Comparison of ENCODE assay signal across 20 cellular contexts in genomic region chr1:11649237-11649623, GRCh38. TPM values are rescaled to one million over a fixed set of nuclear protein-coding genes. Genes with fewer than 3 reads are reported as not detected.
DNase-seq lines count a peak whose midpoint lies in the region; ATAC-seq, FAIRE-seq and TF ChIP-seq lines count a peak whose summit lies in the region.
"Had no signal": no experiment of that assay in that cellular context is flagged by ENCODE, and none has a peak within 500 bp of the region (broad histone marks: within the 10 kb centered on the region; RNA-seq: fewer than 3 reads in every experiment).

No MANE protein-coding gene starts in this region.

- ATAC-seq in pancreas (peak in 2 of 4 donors; percentile 0), GM21717 (IDR thresholded peaks at IDR 0.05; ENCODE audit: unreplicated experiment) (no peak)
- ATAC-seq: stimulated activated memory B cell treated with anti-CD40 and anti-IgM and Interleukin-4, amounts not matched to agents 10 μg/mL and 1 μg/mL and 100 μg/mL, for 72 hours had no signal

- H3K9me3 ChIP-seq in DOHH2 (ENCODE audit: control insufficient read depth, insufficient read depth, low read length) = no peaks in the 10 kb centered on the region
- H3K9me3 ChIP-seq in OCI-LY7 (ENCODE audit: low read length) = no peaks in the 10 kb centered on the region
- no peaks in the 10 kb centered on the region for H3K9me3 ChIP-seq in pancreas

- peak overlapping the region in 4 of 5 donors; percentile 29 to 87 (median 46) for H3K4me3 Mint-ChIP-seq in immature natural killer cell
- H3K4me3 Mint-ChIP-seq in activated naive CD4-positive, alpha-beta T cell treated with anti-CD3 and anti-CD28 coated beads for 36 hours = no peak overlapping the region
- H3K4me3 Mint-ChIP-seq: T-helper 1 cell treated with Interleukin-12 subunit alpha and Interleukin-12 subunit beta and Interleukin-4 antibody, amounts not matched to agents 30 μg/mL and 1 μg/mL, for 36 hours had no signal

- no peak for TF ChIP-seq CTCF in DOHH2 (IDR thresholded peaks at IDR 0.05; ENCODE audit: low read depth, low read length, poor library complexity, severe bottlenecking)
- TF ChIP-seq CTCF in OCI-LY7 (conservative IDR thresholded peaks at IDR 0.05; ENCODE audit: low read length) = no peak
- no peak for TF ChIP-seq CTCF in pancreas (IDR thresholded peaks at IDR 0.05)

- H4K20me1 ChIP-seq in DOHH2 (ENCODE audit: control insufficient read depth, insufficient read depth, low read depth, low read length) (no peaks in the 10 kb centered on the region), OCI-LY7 (ENCODE audit: insufficient read depth, low read length) (no peaks in the 10 kb centered on the region)

- H3K27me3 Mint-ChIP-seq in immature natural killer cell (ENCODE audit: low read depth in 3 of 3) = peaks cover 0 to 10% (median 4%) of the 10 kb centered on the region in 3 donors
- H3K27me3 Mint-ChIP-seq in activated naive CD4-positive, alpha-beta T cell treated with anti-CD3 and anti-CD28 coated beads for 36 hours (ENCODE audit: low read depth) = no peaks in the 10 kb centered on the region
- H3K27me3 Mint-ChIP-seq: stimulated activated memory B cell treated with anti-CD40 and anti-IgM and Interleukin-4, amounts not matched to agents 10 μg/mL and 1 μg/mL and 100 μg/mL, for 72 hours had no signal

- H3K4me3 ChIP-seq in DOHH2 (ENCODE audit: low read length) (no peak overlapping the region), OCI-LY7 (ENCODE audit: low read depth, low read length, poor library complexity, severe bottlenecking) (no peak overlapping the region), pancreas (peak overlapping the region in 3 of 4 donors; percentile 23 to 37 (median 37))
- H3K4me3 ChIP-seq: GM23248, SK-N-MC had no signal

- H3K4me1 ChIP-seq in DOHH2 (ENCODE audit: control insufficient read depth, low read length) = peaks cover 15% of the 10 kb centered on the region
- H3K4me1 ChIP-seq in OCI-LY7 (ENCODE audit: insufficient read depth, low read length, poor library complexity, severe bottlenecking) = peaks cover 20% of the 10 kb centered on the region
- peaks cover 5 to 27% (median 20%) of the 10 kb centered on the region in 3 donors for H3K4me1 ChIP-seq in pancreas

- no peak overlapping the region for H3K27ac ChIP-seq in DOHH2 (ENCODE audit: low read depth, low read length)
- H3K27ac ChIP-seq in OCI-LY7 (ENCODE audit: low read depth, low read length, poor library complexity, severe bottlenecking) = no peak overlapping the region
- H3K27ac ChIP-seq in pancreas = peak overlapping the region in 1 of 4 donors; percentile 81
- H3K27ac ChIP-seq: GM23248, SK-N-MC had no signal

- H3K27me3 ChIP-seq in DOHH2 (ENCODE audit: control insufficient read depth, low read length) = peaks cover 18% of the 10 kb centered on the region
- H3K27me3 ChIP-seq in pancreas = no peaks in the 10 kb centered on the region

- H2AFZ ChIP-seq in OCI-LY7 (ENCODE audit: low read length) = no peak overlapping the region
- H2AFZ ChIP-seq: GM23248 had no signal

- H3K36me3 ChIP-seq in DOHH2 (ENCODE audit: control insufficient read depth, low read length) (no peaks in the 10 kb centered on the region), OCI-LY7 (ENCODE audit: insufficient read depth, low read length) (no peaks in the 10 kb centered on the region), pancreas (no peaks in the 10 kb centered on the region)

- DNase-seq in OCI-LY7 (ENCODE audit: low spot score) = no peak
- DNase-seq in immature natural killer cell = no peak
- DNase-seq in pancreas = peak in 3 of 6 donors; percentile 49 to 60 (median 57)
- DNase-seq in HK-2 (ENCODE audit: unreplicated experiment) = no peak
- DNase-seq in activated naive CD4-positive, alpha-beta T cell treated with anti-CD3 and anti-CD28 coated beads for 36 hours = no peak
- DNase-seq: activated T-cell treated with anti-CD3 and anti-CD28 coated beads, Interleukin-2, amount 50 U/mL, for 4 hours; dermis blood vessel endothelial cell; DMS 273 treated with DMSO at 0.1 percent for 48 hours; glutamatergic neuron; mesenchymal stem cell; NCI-H1694; occipital lobe had no signal

- H3K9me2 ChIP-seq in DOHH2 (replicated peaks; ENCODE audit: control insufficient read depth, low read length) = no peaks in the 10 kb centered on the region
- no peaks in the 10 kb centered on the region for H3K9me2 ChIP-seq in OCI-LY7 (ENCODE audit: insufficient read depth, low read length)

- peaks cover 7% of the 10 kb centered on the region for H3F3A ChIP-seq in DOHH2 (ENCODE audit: control insufficient read depth, insufficient read depth)

- WGBS in pancreas, 2 donors = 6 to 12% methylated on average over 9 of the region's 9 CpGs

- CTCF ChIA-PET in OCI-LY7 (lab: Charles Lee; ENCODE audit: unreplicated experiment) = no interaction called here
- CTCF ChIA-PET in activated naive CD4-positive, alpha-beta T cell treated with anti-CD3 and anti-CD28 coated beads for 36 hours (lab: Charles Lee) = interaction anchor here (1.0 to 4.1 kb wide), 10 partner anchors 13 to 611 kb away, joined by 3 to 27 read pairs (median 6); partner anchors contain the start of genes AGTRAP, CLCN6, FBXO6 and MTHFR

- peak overlapping the region; percentile 48; the same call in 1 of the 2 replicates for H3K4me2 ChIP-seq in DOHH2 (ENCODE audit: low read length)
- peak overlapping the region; percentile 51 for H3K4me2 ChIP-seq in OCI-LY7 (ENCODE audit: low read length)

- peaks cover 28 to 33% of the 10 kb centered on the region in 2 donors for H3K4me1 Mint-ChIP-seq in immature natural killer cell
- peaks cover 17% of the 10 kb centered on the region for H3K4me1 Mint-ChIP-seq in activated naive CD4-positive, alpha-beta T cell treated with anti-CD3 and anti-CD28 coated beads for 36 hours (ENCODE audit: low read depth)

- intact Hi-C loops in OCI-LY7 (cut with micrococcal nuclease; ENCODE audit: unreplicated experiment) (loop anchor here (10.0 kb wide), 1 partner anchor 84 kb away; no protein-coding TSS in a partner anchor), pancreas (cut with DNase I) (loop anchor here in 2 of 3 donors (10.0 kb wide), 4 partner anchors 314 to 614 kb away; no protein-coding TSS in a partner anchor)
- intact Hi-C loops in activated naive CD4-positive, alpha-beta T cell treated with anti-CD3 and anti-CD28 coated beads for 36 hours (cut with micrococcal nuclease) = loop anchor here (5.0 kb wide), 2 partner anchors 327 to 592 kb away; no protein-coding TSS in a partner anchor

- no peaks in the 10 kb centered on the region for H3K36me3 Mint-ChIP-seq in immature natural killer cell
- no peaks in the 10 kb centered on the region for H3K36me3 Mint-ChIP-seq in activated naive CD4-positive, alpha-beta T cell treated with anti-CD3 and anti-CD28 coated beads for 36 hours (ENCODE audit: low read depth)
- H3K36me3 Mint-ChIP-seq: stimulated activated memory B cell treated with anti-CD40 and anti-IgM and Interleukin-4, amounts not matched to agents 10 μg/mL and 1 μg/mL and 100 μg/mL, for 72 hours had no signal

- no peaks in the 10 kb centered on the region for H3K79me2 ChIP-seq in DOHH2 (ENCODE audit: control insufficient read depth, low read length)
- H3K79me2 ChIP-seq in OCI-LY7 (ENCODE audit: insufficient read depth, low read depth, low read length) = no peaks in the 10 kb centered on the region

- POLR2A ChIA-PET in OCI-LY7 (lab: Charles Lee) = interaction anchor here (0.6 to 0.7 kb wide), 3 partner anchors 533 to 596 kb away, joined by 3 to 4 read pairs (median 3); no protein-coding TSS in a partner anchor

- no peak for FAIRE-seq in pancreas (lab: Jason Lieb, UNC)
- FAIRE-seq: G401.6 had no signal

- no TSS peak for BruUV-seq in OCI-LY7 (replicated peaks; lab: Mats Ljungman, UMichigan)

- H3K27ac Mint-ChIP-seq in immature natural killer cell = peak overlapping the region in 3 of 6 donors; percentile 40 to 76 (median 49)
- H3K27ac Mint-ChIP-seq in activated naive CD4-positive, alpha-beta T cell treated with anti-CD3 and anti-CD28 coated beads for 36 hours = no peak overlapping the region
- H3K27ac Mint-ChIP-seq: T-helper 1 cell treated with Interleukin-12 subunit alpha and Interleukin-12 subunit beta and Interleukin-4 antibody, amounts not matched to agents 30 μg/mL and 1 μg/mL, for 36 hours had no signal

- no peaks in the 10 kb centered on the region for H3K9me3 Mint-ChIP-seq in immature natural killer cell
- H3K9me3 Mint-ChIP-seq in activated naive CD4-positive, alpha-beta T cell treated with anti-CD3 and anti-CD28 coated beads for 36 hours = no peaks in the 10 kb centered on the region
- H3K9me3 Mint-ChIP-seq: activated T-cell treated with anti-CD3 and anti-CD28 coated beads, Interleukin-2, amount 50 U/mL, for 4 hours; stimulated activated memory B cell treated with anti-CD40 and anti-IgM and Interleukin-4, amounts not matched to agents 10 μg/mL and 1 μg/mL and 100 μg/mL, for 72 hours; T-helper 1 cell treated with Interleukin-12 subunit alpha and Interleukin-12 subunit beta and Interleukin-4 antibody, amounts not matched to agents 30 μg/mL and 1 μg/mL, for 36 hours had no signal

RNA-seq across cellular contexts. Expression of gene FBXO2, which starts 5.0 kb away (rescaled TPM):
- 1.8 and 2.7 TPM in 2 replicates for total RNA-seq in OCI-LY7 (2014; rRNA removed; shearing (Covaris generic))
- total RNA-seq in OCI-LY7 (2022) = 6.0 and 6.1 TPM in 2 replicates
- polyA plus RNA-seq in immature natural killer cell = 10 to 100 TPM in 2 of 3 donors, 1 to 10 TPM in 1; 5.6 to 15.5 (median 14.4) TPM
- 10 to 100 TPM; 27.5 to 75.6 (median 43.7) TPM for total RNA-seq in pancreas
- polyA plus RNA-seq in pancreas = 10 to 100 TPM; 25.3 to 58.6 TPM
- total RNA-seq in activated naive CD4-positive, alpha-beta T cell treated with anti-CD3 and anti-CD28 coated beads for 36 hours = 1 to 10 TPM in 1 of 2 experiments, under 1 TPM in 1; 0.77 to 1.1 TPM
- total RNA-seq: HT-29 had no signal

RNA-seq across cellular contexts. Expression of gene FBXO44, which starts 5.4 kb away (rescaled TPM):
- 11.4 and 16.2 TPM in 2 replicates for total RNA-seq in OCI-LY7 (2014; rRNA removed; shearing (Covaris generic))
- total RNA-seq in OCI-LY7 (2022) = 16.4 and 20.8 TPM in 2 replicates
- 10 to 100 TPM in 2 of 3 donors, 1 to 10 TPM in 1; 8.6 to 13.4 (median 12.5) TPM for polyA plus RNA-seq in immature natural killer cell
- total RNA-seq in pancreas = 10 to 100 TPM; 12.1 to 19.0 (median 14.8) TPM
- 10 to 100 TPM; 36.9 to 54.6 TPM for polyA plus RNA-seq in pancreas
- 10 to 100 TPM; 21.6 to 23.6 TPM for total RNA-seq in activated naive CD4-positive, alpha-beta T cell treated with anti-CD3 and anti-CD28 coated beads for 36 hours

RNA-seq across cellular contexts. Expression of gene FBXO6, which starts 14.8 kb away (rescaled TPM):
- total RNA-seq in OCI-LY7 (2014; rRNA removed; shearing (Covaris generic)) = 0.38 and 0.57 TPM in 2 replicates
- 1.4 and 1.7 TPM in 2 replicates for total RNA-seq in OCI-LY7 (2022)
- 100 to 1,000 TPM; 105 to 164 (median 121) TPM for polyA plus RNA-seq in immature natural killer cell
- 1 to 10 TPM; 4.8 to 8.0 (median 6.9) TPM for total RNA-seq in pancreas
- polyA plus RNA-seq in pancreas = 1 to 10 TPM; 7.7 TPM
- total RNA-seq in activated naive CD4-positive, alpha-beta T cell treated with anti-CD3 and anti-CD28 coated beads for 36 hours = 10 to 100 TPM; 20.0 to 20.6 TPM
- total RNA-seq: HT-29 had no signal

RNA-seq across cellular contexts. Expression of gene MAD2L2, which starts 31.7 kb away (rescaled TPM):
- total RNA-seq in OCI-LY7 (2014; rRNA removed; shearing (Covaris generic)) = 121 and 144 TPM in 2 replicates
- total RNA-seq in OCI-LY7 (2022) (89.7 and 97.8 TPM in 2 replicates), pancreas (10 to 100 TPM; 15.6 to 23.7 (median 20.2) TPM)
- polyA plus RNA-seq in immature natural killer cell (100 to 1,000 TPM; 103 to 182 (median 163) TPM), pancreas (10 to 100 TPM; 24.5 to 27.0 TPM)
- 10 to 100 TPM; 86.7 to 88.3 TPM for total RNA-seq in activated naive CD4-positive, alpha-beta T cell treated with anti-CD3 and anti-CD28 coated beads for 36 hours

RNA-seq across cellular contexts. Expression of gene DRAXIN, which starts 42.3 kb away (rescaled TPM):
- 0.05 and 0.19 TPM in 2 replicates for total RNA-seq in OCI-LY7 (2014; rRNA removed; shearing (Covaris generic))
- total RNA-seq in OCI-LY7 (2022) = 0.11 and 0.15 TPM in 2 replicates
- under 1 TPM; 0.29 to 0.94 (median 0.58) TPM for polyA plus RNA-seq in immature natural killer cell
- total RNA-seq in pancreas = under 1 TPM in 5 of 6 donors, not detected in 1; 0.03 to 0.09 (median 0.03) TPM
- polyA plus RNA-seq in pancreas = under 1 TPM; under 0.01 TPM
- total RNA-seq in activated naive CD4-positive, alpha-beta T cell treated with anti-CD3 and anti-CD28 coated beads for 36 hours = under 1 TPM; 0.26 to 0.30 TPM
- total RNA-seq: HT-29 had no signal

Comparison
In these comparisons a context has a peak if more than half of its experiments do, and no peak if none do; other contexts are left out.
1. H3K4me3 ChIP-seq: peak in pancreas (3 of 4); none in DOHH2 (single experiment) and OCI-LY7 (single experiment).
2. RNA of gene FBXO2, which starts 5.0 kb away (total RNA-seq): 27.5 to 75.6 TPM in pancreas; 1.8 to 6.1 TPM in OCI-LY7 and 0.77 to 1.1 TPM in activated naive CD4-positive, alpha-beta T cell treated with anti-CD3 and anti-CD28 coated beads for 36 hours; every median in the first group is over 4 times any median in the second.